ENCODE assay signal across 11 cellular contexts in the genomic region with DNA sequence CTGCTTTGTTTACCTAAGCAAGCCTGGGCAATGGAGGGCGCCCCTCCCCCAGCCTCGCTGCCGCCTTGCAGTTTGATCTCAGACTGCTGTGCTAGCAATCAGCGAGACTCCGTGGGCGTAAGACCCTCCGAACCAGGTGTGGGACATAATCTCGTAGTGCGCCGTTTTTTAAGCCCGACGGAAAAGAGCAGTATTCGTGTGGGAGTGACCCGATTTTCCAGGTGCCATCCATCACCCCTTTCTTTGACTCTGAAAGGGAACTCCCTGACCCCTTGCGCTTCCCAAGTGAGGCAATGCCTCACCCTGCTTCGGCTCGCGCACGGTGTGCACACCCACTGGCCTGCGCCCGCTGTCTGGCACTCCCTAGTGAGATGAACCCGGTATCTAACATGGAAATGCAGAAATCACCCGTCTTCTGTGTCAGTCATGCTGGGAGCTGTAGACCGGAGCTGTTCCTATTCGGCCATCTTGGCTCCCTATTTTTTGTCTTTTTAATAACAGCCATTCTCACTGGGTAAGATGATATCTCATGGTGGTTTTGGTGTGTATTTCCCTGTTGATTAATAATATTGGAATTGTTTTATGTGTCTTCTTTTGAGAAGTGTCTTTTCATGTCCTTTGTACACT. TPM values are rescaled to one million over a fixed set of nuclear protein-coding genes. Genes with fewer than 3 reads are reported as not detected.
A peak's percentile ranks its signal among the peaks of the same experiment; 100 is the strongest.
DNase-seq lines count a peak whose midpoint lies in the region; FAIRE-seq and TF ChIP-seq lines count a peak whose summit lies in the region.
"Not testable (repeated sequence)": the region's sequence is repeated elsewhere in the genome, so short reads cannot be mapped to it uniquely, and the experiment has no call there.
"Had no signal": no experiment of that assay in that cellular context is flagged by ENCODE, and none has a peak within 500 bp of the region (broad histone marks: within the 10 kb centered on the region; RNA-seq: fewer than 3 reads in every experiment).

No MANE protein-coding gene starts in this region.

- not testable (repeated sequence) for H3K27me3 ChIP-seq in HUES48 (ENCODE audit: control insufficient read depth, insufficient read depth, low read length); SJCRH30; H1 (replicated peaks in 1 of 4; ENCODE audit: control insufficient read depth in 3 of 4, extremely low read depth in 1 of 4, insufficient read depth in 3 of 4, low read length in 3 of 4); smooth muscle cell (ENCODE audit: low read depth)

- H4K20me1 ChIP-seq in H1 (replicated peaks in 1 of 2; ENCODE audit: control insufficient read depth in 1 of 2, insufficient read depth in 2 of 2, low read length in 2 of 2); smooth muscle cell (ENCODE audit: low read depth): not testable (repeated sequence)

- POLR2A ChIA-PET in H1 (lab: Charles Lee; ENCODE audit: partially characterized antibody) = interaction anchor here (0.6 to 1.7 kb wide), 15 partner anchors 10 to 460 kb away, joined by 3 to 9 read pairs (median 3); a partner anchor contains a TSS

- peak overlapping the region; percentile 91 for H2BK5ac ChIP-seq in H1 (ENCODE audit: low read depth, low read length)

- H3K9ac ChIP-seq in HUES48 (ENCODE audit: low read depth, low read length) (peak overlapping the region; percentile 85), H1 (replicated peaks in 1 of 4; ENCODE audit: extremely low read depth in 1 of 4, low read depth in 3 of 4, low read length in 3 of 4) (peak overlapping the region in 3 of 4 experiments; percentile 76 to 96 (median 81); a peak in 6 of 7 replicates), smooth muscle cell (ENCODE audit: low read depth) (peak overlapping the region; percentile 57)

- H3K23ac ChIP-seq in H1 (ENCODE audit: insufficient read length) = not testable (repeated sequence)

- not testable (repeated sequence) for H3K14ac ChIP-seq in H1 (ENCODE audit: insufficient read length)

- H3K9me3 Mint-ChIP-seq in mesothelial cell of epicardium = not testable (repeated sequence)

- H2BK12ac ChIP-seq in H1 (ENCODE audit: low read depth, low read length) = peak overlapping the region; percentile 98

- not testable (repeated sequence) for H2BK120ac ChIP-seq in H1 (replicated peaks; ENCODE audit: low read depth, low read length)

- H3K79me2 ChIP-seq in H1 (ENCODE audit: control insufficient read depth in 1 of 2, insufficient read depth in 2 of 2, low read length in 2 of 2); smooth muscle cell (ENCODE audit: low read depth): not testable (repeated sequence)

- H2AK5ac ChIP-seq in H1 (ENCODE audit: low read depth, low read length) = not testable (repeated sequence)

- in situ Hi-C loops in Caki2 (cut with HindIII; ENCODE audit: low pct_unique_long_range_greater_than_20kb, low sequenced_read_pairs) = not testable (repeated sequence)

- H3K27ac Mint-ChIP-seq in mesothelial cell of epicardium = peak overlapping the region; percentile 97

- not testable (repeated sequence) for TF ChIP-seq CTCF in H1 (IDR thresholded peaks at IDR 0.05; ENCODE audit: control extremely low read depth in 1 of 3, insufficient read depth in 1 of 3, low read depth in 1 of 3, low read length in 3 of 3); mesothelial cell of epicardium (IDR thresholded peaks at IDR 0.05; ENCODE audit: unreplicated experiment); smooth muscle cell (IDR thresholded peaks at IDR 0.05; ENCODE audit: borderline replicate concordance, insufficient read depth, poor library complexity, severe bottlenecking)

- not testable (repeated sequence) for H3K36me3 ChIP-seq in HUES48 (ENCODE audit: control insufficient read depth, insufficient read depth, low read length); SJCRH30; H1 (ENCODE audit: control insufficient read depth in 2 of 4, insufficient read depth in 4 of 4, low read length in 3 of 4); smooth muscle cell (ENCODE audit: low read depth)

- not testable (repeated sequence) for H2BK20ac ChIP-seq in H1 (ENCODE audit: low read length)

- not testable (repeated sequence) for H3K23me2 ChIP-seq in H1 (ENCODE audit: low read depth, low read length)

- not testable (repeated sequence) for TF ChIP-seq RAD21 in H1 (IDR thresholded peaks at IDR 0.05 in 1 of 2, conservative IDR thresholded peaks at IDR 0.05 in 1 of 2; ENCODE audit: low read depth in 2 of 2, low read length in 2 of 2)

- H3K4me1 ChIP-seq in HUES48 (ENCODE audit: control insufficient read depth, insufficient read depth, low read length); SJCRH30; H1 (replicated peaks in 1 of 4; ENCODE audit: control insufficient read depth in 3 of 4, insufficient read depth in 4 of 4, low read length in 3 of 4); smooth muscle cell (ENCODE audit: low read depth): not testable (repeated sequence)

- H3K27me3 Mint-ChIP-seq in mesothelial cell of epicardium (ENCODE audit: low read depth) = not testable (repeated sequence)

- not testable (repeated sequence) for H3K36me3 Mint-ChIP-seq in mesothelial cell of epicardium

- peak overlapping the region; percentile 41; the same call in 1 of the 2 replicates for H3K18ac ChIP-seq in H1 (ENCODE audit: extremely low read depth, low read length)

- H3K4me2 ChIP-seq in H1 (ENCODE audit: insufficient read depth in 1 of 2, low read depth in 2 of 2, low read length in 2 of 2) (peak overlapping the region; percentile 53 to 89), smooth muscle cell (peak overlapping the region; percentile 88)

- peaks cover 20% of the 10 kb centered on the region for H3K4me1 Mint-ChIP-seq in mesothelial cell of epicardium

- WGBS in H1 (ENCODE audit: extremely low coverage in 1 of 2, insufficient coverage in 1 of 2, insufficient read length in 1 of 2, insufficient replicate concordance in 2 of 2, low coverage in 1 of 2, low lambda C conversion rate in 2 of 2, missing lambda C conversion rate in 1 of 2), 2 experiments = 40% methylated on average over 25 of the region's 25 CpGs; no CpG with 5 or more reads in 1 of the 2 experiments
- WGBS in smooth muscle cell (ENCODE audit: low lambda C conversion rate) = 10% methylated on average over 24 of the region's 25 CpGs

- TF ChIP-seq EP300 in H1 (IDR thresholded peaks at IDR 0.05; ENCODE audit: borderline replicate concordance in 1 of 2, low read depth in 2 of 2, low read length in 2 of 2) = not testable (repeated sequence)

- H3K4ac ChIP-seq in H1 (replicated peaks; ENCODE audit: insufficient read length, low read depth, low read length) = not testable (repeated sequence)

- H2AFZ ChIP-seq in H1 (ENCODE audit: low read length) (peak overlapping the region; percentile 69), smooth muscle cell (ENCODE audit: low read depth) (peak overlapping the region; percentile 91)

- not testable (repeated sequence) for H3K79me1 ChIP-seq in H1 (ENCODE audit: low read depth, low read length)

- not testable (repeated sequence) for H3K56ac ChIP-seq in H1 (replicated peaks; ENCODE audit: insufficient read length, low read depth, low read length)

- DNase-seq in Caki2 (ENCODE audit: low read depth) = peak; percentile 28
- DNase-seq in NCI-H2227 (lab: John Stamatoyannopoulos, UW; ENCODE audit: unreplicated experiment) = peak; percentile 29
- DNase-seq in SJCRH30 = peak; percentile 57 to 67
- peak in 1 of 2 experiments; percentile 78 for DNase-seq in H1 (ENCODE audit: low read depth in 1 of 2, low spot score in 2 of 2)
- peak in 1 of 2 experiments; percentile 43 for DNase-seq in mesothelial cell of epicardium (ENCODE audit: low spot score in 2 of 2, unreplicated experiment in 2 of 2)
- not testable (repeated sequence) for DNase-seq in smooth muscle cell (lab: John Stamatoyannopoulos, UW; ENCODE audit: unreplicated experiment)

- not testable (repeated sequence) for H3K9me3 ChIP-seq in HUES48 (ENCODE audit: control insufficient read depth, insufficient read depth, low read length); SJCRH30 (replicated peaks); H1 (ENCODE audit: insufficient read depth in 2 of 2, low read depth in 1 of 2, low read length in 1 of 2); smooth muscle cell (replicated peaks; ENCODE audit: low read depth)

- H3K4me3 Mint-ChIP-seq in mesothelial cell of epicardium = peak overlapping the region; percentile 91

- peak; percentile 43 to 51; a peak in 2 of 3 replicates for TF ChIP-seq POLR2A in H1 (IDR thresholded peaks at IDR 0.05; ENCODE audit: control extremely low read depth in 1 of 2, low read depth in 2 of 2, low read length in 2 of 2)

- peak overlapping the region; percentile 85; the same call in 1 of the 2 replicates for H4K8ac ChIP-seq in H1 (ENCODE audit: extremely low read depth, insufficient read depth, low read length)

- not testable (repeated sequence) for H4K91ac ChIP-seq in H1 (replicated peaks; ENCODE audit: insufficient read length, low read length)

- not testable (repeated sequence) for H3F3A ChIP-seq in smooth muscle cell (ENCODE audit: low read depth)

- not testable (repeated sequence) for H2BK15ac ChIP-seq in H1 (ENCODE audit: low read length)

- peak overlapping the region; percentile 53 for H3K27ac ChIP-seq in HUES48 (ENCODE audit: low read depth, low read length)
- H3K27ac ChIP-seq in SJCRH30 = peak overlapping the region; percentile 74
- peak overlapping the region; percentile 85 for H3K27ac ChIP-seq in H1 (ENCODE audit: low read depth, low read length)
- peak overlapping the region; percentile 54 for H3K27ac ChIP-seq in smooth muscle cell (ENCODE audit: low read depth)

- CTCF ChIA-PET in H1 (lab: Charles Lee; ENCODE audit: partially characterized antibody) = interaction anchor here (0.6 to 0.7 kb wide), 3 partner anchors 77 to 89 kb away, joined by 3 read pairs; no protein-coding TSS in a partner anchor

- peak overlapping the region; percentile 91 for H4K5ac ChIP-seq in H1 (ENCODE audit: insufficient read length, low read depth, low read length)

- FAIRE-seq in H1 (lab: Jason Lieb, UNC) = not testable (repeated sequence)

- H3K4me3 ChIP-seq in HUES48 (ENCODE audit: low read depth, low read length) (peak overlapping the region; percentile 58), SJCRH30 (peak overlapping the region; percentile 64), H1 (ENCODE audit: extremely low read depth in 1 of 4, insufficient read depth in 2 of 4, low read depth in 3 of 4, low read length in 4 of 4) (peak overlapping the region; percentile 44 to 78 (median 52)), iPS-11a (ENCODE audit: low read depth, low read length) (peak overlapping the region; percentile 50), smooth muscle cell (peak overlapping the region; percentile 57)

RNA-seq across cellular contexts. Expression of a gene that starts 40.4 kb away (rescaled TPM):
- total RNA-seq in Caki2 (2014; rRNA removed; shearing (Covaris generic); ENCODE audit: low replicate concordance) = not detected in 2 replicates
- total RNA-seq in SJCRH30 (2014; rRNA removed; shearing (Covaris generic)) = 0.35 and 0.38 TPM in 2 replicates
- not detected in 2 replicates for total RNA-seq in H1 (2021; fragmentation: NEBNext Ultra II Directional; extraction: Animal tissue kit (Norgen Biotek cat#: 25700))
- polyA plus RNA-seq in H1 (2011; rRNA removed) = not detected in 2 replicates
- not detected for polyA plus RNA-seq in H1 (2011; cell fraction: cytosol; rRNA removed)
- polyA plus RNA-seq in H1 (2011; cell fraction: nucleus; rRNA removed) = not detected
- polyA plus RNA-seq in H1 (2012, experiment 1 of 2) = 0.60 to 2.5 TPM (median 0.88 TPM) in 4 replicates
- polyA plus RNA-seq in H1 (2012, experiment 2 of 2) = not detected
- not detected for polyA plus RNA-seq in H1 (2013, experiment 1 of 2)
- polyA plus RNA-seq in H1 (2013, experiment 2 of 2) = not detected
- polyA minus RNA-seq in H1 (2011; rRNA and poly(A)+ RNA removed) = not detected in 2 replicates
- polyA minus RNA-seq in H1 (2011; cell fraction: cytosol; rRNA and poly(A)+ RNA removed) = not detected
- not detected for polyA minus RNA-seq in H1 (2011; cell fraction: nucleus; rRNA and poly(A)+ RNA removed)
- total RNA-seq in mesothelial cell of epicardium = 0.42 to 0.59 TPM in 2 of 3 replicates, not detected in the other
- total RNA-seq in smooth muscle cell = 15.1 and 27.1 TPM in 2 replicates
- polyA plus RNA-seq in smooth muscle cell = 10.2 and 43.3 TPM in 2 replicates
- total RNA-seq: NCI-H460 had no signal
- polyA plus RNA-seq: A549, CD14-positive monocyte had no signal

Comparison
In these comparisons a context has a peak if more than half of its experiments do, and no peak if none do; other contexts are left out.
1. RNA of a gene that starts 40.4 kb away (total RNA-seq): 15.1 to 27.1 TPM in smooth muscle cell; 0.42 to 0.59 TPM in mesothelial cell of epicardium, 0.35 to 0.38 TPM in SJCRH30, not detected in Caki2 and not detected in H1; every median in the first group is over 10 times any median in the second.
2. Peak in every context shown above with its lines, with median percentiles within 50 percentile points of each other: H3K27ac ChIP-seq, H3K4me3 ChIP-seq and H3K9ac ChIP-seq.